Comparison of ENCODE assay signal across 9 cellular contexts in genomic region chrX:139194571-139195280, GRCh38.
DNase-seq lines count a peak whose midpoint lies in the region; ATAC-seq and TF ChIP-seq lines count a peak whose summit lies in the region.
"Had no signal": no experiment of that assay in that cellular context is flagged by ENCODE, and none has a peak within 500 bp of the region (broad histone marks: within the 10 kb centered on the region; RNA-seq: fewer than 3 reads in every experiment).

No MANE protein-coding gene starts in this region.

- POLR2A ChIA-PET in activated CD4-positive, alpha-beta memory T cell treated with anti-CD3 and anti-CD28 coated beads for 36 hours (lab: Charles Lee), result no interaction called here
- POLR2A ChIA-PET in activated CD4-positive, alpha-beta memory T cell treated with anti-CD3 and anti-CD28 coated beads, Interleukin-2, amount 10 ng/mL, durations not matched to agents 7 days and 5 days (lab: Charles Lee), result no interaction called here

- CTCF ChIA-PET in activated CD4-positive, alpha-beta memory T cell treated with anti-CD3 and anti-CD28 coated beads for 36 hours (lab: Charles Lee), result interaction anchor here (0.6 kb wide), 1 partner anchor 589 kb away, joined by 3 read pairs; no protein-coding TSS in a partner anchor
- CTCF ChIA-PET in activated CD4-positive, alpha-beta memory T cell treated with anti-CD3 and anti-CD28 coated beads, Interleukin-2, amount 10 ng/mL, durations not matched to agents 7 days and 5 days (lab: Charles Lee), result no interaction called here

- DNase-seq in activated CD4-positive, alpha-beta memory T cell treated with anti-CD3 and anti-CD28 coated beads for 36 hours, result peak; percentile 15
- no peak for DNase-seq in activated CD4-positive, alpha-beta memory T cell treated with anti-CD3 and anti-CD28 coated beads, Interleukin-2, amount 10 ng/mL, durations not matched to agents 7 days and 5 days
- no peak for DNase-seq in colonic mucosa
- DNase-seq in lung microvascular endothelial cell (ENCODE audit: low read depth in 2 of 2), result peak; percentile 8 to 81
- DNase-seq in upper lobe of right lung, result peak; percentile 76
- DNase-seq in COR-L47 (lab: John Stamatoyannopoulos, UW), result no peak
- DNase-seq in NCI-H2227 treated with DMSO at 0.1 percent for 48 hours (lab: John Stamatoyannopoulos, UW), result no peak

- H3K4me3 ChIP-seq in colonic mucosa (peak overlapping the region; percentile 23), upper lobe of right lung (peak overlapping the region; percentile 32)
- H3K4me3 ChIP-seq: BLaER1 treated with 17β-estradiol and CSF1 and Interleukin-3, amounts not matched to agents 10 nM and 100 nM had no signal

- no peaks in the 10 kb centered on the region for H3K36me3 Mint-ChIP-seq in activated CD4-positive, alpha-beta memory T cell treated with anti-CD3 and anti-CD28 coated beads for 36 hours
- H3K36me3 Mint-ChIP-seq in activated CD4-positive, alpha-beta memory T cell treated with anti-CD3 and anti-CD28 coated beads, Interleukin-2, amount 10 ng/mL, durations not matched to agents 7 days and 5 days (ENCODE audit: low read depth), result no peaks in the 10 kb centered on the region

- H3K4me1 Mint-ChIP-seq in activated CD4-positive, alpha-beta memory T cell treated with anti-CD3 and anti-CD28 coated beads for 36 hours (ENCODE audit: low read depth), result peaks cover 2% of the 10 kb centered on the region
- H3K4me1 Mint-ChIP-seq in activated CD4-positive, alpha-beta memory T cell treated with anti-CD3 and anti-CD28 coated beads, Interleukin-2, amount 10 ng/mL, durations not matched to agents 7 days and 5 days, result no peaks in the 10 kb centered on the region

- ATAC-seq in upper lobe of right lung (peak; percentile 93), GM19452 (IDR thresholded peaks at IDR 0.05; ENCODE audit: unreplicated experiment) (no peak)

- H3K27ac Mint-ChIP-seq in activated CD4-positive, alpha-beta memory T cell treated with anti-CD3 and anti-CD28 coated beads for 36 hours, result no peak overlapping the region
- no peak overlapping the region for H3K27ac Mint-ChIP-seq in activated CD4-positive, alpha-beta memory T cell treated with anti-CD3 and anti-CD28 coated beads, Interleukin-2, amount 10 ng/mL, durations not matched to agents 7 days and 5 days

- peaks cover 24% of the 10 kb centered on the region for H3K27me3 Mint-ChIP-seq in activated CD4-positive, alpha-beta memory T cell treated with anti-CD3 and anti-CD28 coated beads for 36 hours
- H3K27me3 Mint-ChIP-seq in activated CD4-positive, alpha-beta memory T cell treated with anti-CD3 and anti-CD28 coated beads, Interleukin-2, amount 10 ng/mL, durations not matched to agents 7 days and 5 days, result peaks cover 21% of the 10 kb centered on the region

- no peak overlapping the region for H3K27ac ChIP-seq in colonic mucosa
- no peak overlapping the region for H3K27ac ChIP-seq in upper lobe of right lung
- H3K27ac ChIP-seq: BLaER1 treated with 17β-estradiol and CSF1 and Interleukin-3, amounts not matched to agents 10 nM and 100 nM had no signal

- H3K27me3 ChIP-seq in colonic mucosa, result no peaks in the 10 kb centered on the region
- H3K27me3 ChIP-seq in upper lobe of right lung, result no peaks in the 10 kb centered on the region

- H3K4me1 ChIP-seq in colonic mucosa (no peaks in the 10 kb centered on the region), upper lobe of right lung (no peaks in the 10 kb centered on the region)
- H3K4me1 ChIP-seq: BLaER1 treated with 17β-estradiol and CSF1 and Interleukin-3, amounts not matched to agents 10 nM and 100 nM had no signal

- H3K36me3 ChIP-seq in colonic mucosa, result no peaks in the 10 kb centered on the region
- H3K36me3 ChIP-seq in upper lobe of right lung, result no peaks in the 10 kb centered on the region
- H3K36me3 ChIP-seq: BLaER1 treated with 17β-estradiol and CSF1 and Interleukin-3, amounts not matched to agents 10 nM and 100 nM had no signal

- H3K4me3 Mint-ChIP-seq in activated CD4-positive, alpha-beta memory T cell treated with anti-CD3 and anti-CD28 coated beads for 36 hours, result peak overlapping the region; percentile 23
- no peak overlapping the region for H3K4me3 Mint-ChIP-seq in activated CD4-positive, alpha-beta memory T cell treated with anti-CD3 and anti-CD28 coated beads, Interleukin-2, amount 10 ng/mL, durations not matched to agents 7 days and 5 days

- H3K9me3 Mint-ChIP-seq in activated CD4-positive, alpha-beta memory T cell treated with anti-CD3 and anti-CD28 coated beads for 36 hours, result no peaks in the 10 kb centered on the region
- no peaks in the 10 kb centered on the region for H3K9me3 Mint-ChIP-seq in activated CD4-positive, alpha-beta memory T cell treated with anti-CD3 and anti-CD28 coated beads, Interleukin-2, amount 10 ng/mL, durations not matched to agents 7 days and 5 days

- intact Hi-C loops in activated CD4-positive, alpha-beta memory T cell treated with anti-CD3 and anti-CD28 coated beads for 36 hours (cut with micrococcal nuclease), result no loop called here
- intact Hi-C loops in colonic mucosa (cut with DNase I) (no loop called here), upper lobe of right lung (cut with DNase I) (no loop called here)

- no peaks in the 10 kb centered on the region for H3K9me3 ChIP-seq in colonic mucosa
- H3K9me3 ChIP-seq in upper lobe of right lung, result no peaks in the 10 kb centered on the region

- no peak overlapping the region for H3K9ac ChIP-seq in colonic mucosa (ENCODE audit: low read depth in 2 of 2, low read length in 2 of 2)
- H3K9ac ChIP-seq: BLaER1 treated with 17β-estradiol and CSF1 and Interleukin-3, amounts not matched to agents 10 nM and 100 nM had no signal

- TF ChIP-seq CTCF in colonic mucosa (IDR thresholded peaks at IDR 0.05), result no peak
- no peak for TF ChIP-seq CTCF in upper lobe of right lung (IDR thresholded peaks at IDR 0.05)

Comparison
In these comparisons a context has a peak if more than half of its experiments do, and no peak if none do; other contexts are left out.
1. DNase-seq: peak in activated CD4-positive, alpha-beta memory T cell treated with anti-CD3 and anti-CD28 coated beads for 36 hours (single experiment), lung microvascular endothelial cell (2 of 2) and upper lobe of right lung (single experiment); none in activated CD4-positive, alpha-beta memory T cell treated with anti-CD3 and anti-CD28 coated beads, Interleukin-2, amount 10 ng/mL, durations not matched to agents 7 days and 5 days (single experiment), colonic mucosa (single experiment), COR-L47 (single experiment) and NCI-H2227 treated with DMSO at 0.1 percent for 48 hours (single experiment).